ENCODE assay signal across 1 cellular context in the genomic region with DNA sequence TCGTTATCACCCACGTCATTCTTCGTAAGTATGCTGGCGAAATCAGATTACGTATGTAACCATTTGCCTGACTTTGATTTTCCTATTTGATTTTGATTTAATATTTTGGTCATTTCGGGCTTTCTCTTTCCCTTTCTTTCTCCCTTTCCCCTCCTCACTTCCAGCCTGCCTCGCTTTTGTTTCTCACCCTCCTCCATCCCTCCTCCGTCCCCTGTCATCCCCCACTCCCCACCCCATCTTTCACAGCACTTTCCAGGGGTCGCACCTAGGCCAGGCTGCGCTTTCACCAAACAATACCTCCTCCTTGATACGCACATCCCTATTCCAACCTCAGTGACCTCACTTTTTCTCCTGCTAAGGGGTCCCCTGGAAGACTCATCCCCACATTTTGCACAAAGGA.
TF ChIP-seq lines count a peak whose summit lies in the region.

No MANE protein-coding gene starts in this region.

TF ChIP-seq in K562, 482 proteins besides CTCF, POLR2A, EP300 and RAD21 (continued from another document):
- TF ChIP-seq, protein P1, sequence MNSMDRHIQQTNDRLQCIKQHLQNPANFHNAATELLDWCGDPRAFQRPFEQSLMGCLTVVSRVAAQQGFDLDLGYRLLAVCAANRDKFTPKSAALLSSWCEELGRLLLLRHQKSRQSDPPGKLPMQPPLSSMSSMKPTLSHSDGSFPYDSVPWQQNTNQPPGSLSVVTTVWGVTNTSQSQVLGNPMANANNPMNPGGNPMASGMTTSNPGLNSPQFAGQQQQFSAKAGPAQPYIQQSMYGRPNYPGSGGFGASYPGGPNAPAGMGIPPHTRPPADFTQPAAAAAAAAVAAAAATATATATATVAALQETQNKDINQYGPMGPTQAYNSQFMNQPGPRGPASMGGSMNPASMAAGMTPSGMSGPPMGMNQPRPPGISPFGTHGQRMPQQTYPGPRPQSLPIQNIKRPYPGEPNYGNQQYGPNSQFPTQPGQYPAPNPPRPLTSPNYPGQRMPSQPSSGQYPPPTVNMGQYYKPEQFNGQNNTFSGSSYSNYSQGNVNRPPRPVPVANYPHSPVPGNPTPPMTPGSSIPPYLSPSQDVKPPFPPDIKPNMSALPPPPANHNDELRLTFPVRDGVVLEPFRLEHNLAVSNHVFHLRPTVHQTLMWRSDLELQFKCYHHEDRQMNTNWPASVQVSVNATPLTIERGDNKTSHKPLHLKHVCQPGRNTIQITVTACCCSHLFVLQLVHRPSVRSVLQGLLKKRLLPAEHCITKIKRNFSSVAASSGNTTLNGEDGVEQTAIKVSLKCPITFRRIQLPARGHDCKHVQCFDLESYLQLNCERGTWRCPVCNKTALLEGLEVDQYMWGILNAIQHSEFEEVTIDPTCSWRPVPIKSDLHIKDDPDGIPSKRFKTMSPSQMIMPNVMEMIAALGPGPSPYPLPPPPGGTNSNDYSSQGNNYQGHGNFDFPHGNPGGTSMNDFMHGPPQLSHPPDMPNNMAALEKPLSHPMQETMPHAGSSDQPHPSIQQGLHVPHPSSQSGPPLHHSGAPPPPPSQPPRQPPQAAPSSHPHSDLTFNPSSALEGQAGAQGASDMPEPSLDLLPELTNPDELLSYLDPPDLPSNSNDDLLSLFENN (IDR thresholded peaks at IDR 0.05; ENCODE audit: low read depth in 2 of 2, low read length in 2 of 2) = no peak
- TF ChIP-seq BMI1 (IDR thresholded peaks at IDR 0.05; ENCODE audit: low read length) = no peak
- no peak for TF ChIP-seq DDX20 (tag; IDR thresholded peaks at IDR 0.05; ENCODE audit: low read depth)
